19 cellular contexts compared by ENCODE assay signal in the genomic region with DNA sequence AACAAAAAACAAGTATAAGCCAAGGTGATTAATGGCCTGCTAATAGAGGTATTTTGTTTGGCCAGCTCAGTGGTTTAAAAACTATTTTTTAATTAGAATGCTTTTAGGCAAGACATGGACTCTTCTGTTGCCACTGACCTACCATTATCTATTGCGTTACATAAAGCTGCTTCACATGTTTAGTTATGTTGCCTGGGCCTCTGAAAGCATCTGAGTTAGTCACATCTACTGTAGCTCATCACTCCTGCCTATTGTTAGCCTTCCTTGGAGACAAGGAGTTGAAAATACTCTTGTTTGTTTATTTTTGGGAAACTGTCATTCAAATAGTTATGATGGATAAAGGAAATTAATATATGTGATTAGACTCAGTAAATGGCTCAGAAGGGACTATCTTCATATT. TPM values are rescaled to one million over a fixed set of nuclear protein-coding genes. Genes with fewer than 3 reads are reported as not detected.
DNase-seq lines count a peak whose midpoint lies in the region; ATAC-seq and TF ChIP-seq lines count a peak whose summit lies in the region.
"Had no signal": no experiment of that assay in that cellular context is flagged by ENCODE, and none has a peak within 500 bp of the region (broad histone marks: within the 10 kb centered on the region; RNA-seq: fewer than 3 reads in every experiment).

No MANE protein-coding gene starts in this region.

- H2BK5ac ChIP-seq in mesenchymal stem cell (ENCODE audit: low read depth, low read length, poor library complexity, severe bottlenecking): no peak overlapping the region

- H3K27me3 ChIP-seq in ACC112 (ENCODE audit: insufficient read depth, low read length) (no peaks in the 10 kb centered on the region), GM23248 (replicated peaks; ENCODE audit: insufficient read depth) (no peaks in the 10 kb centered on the region), mesenchymal stem cell (ENCODE audit: control insufficient read depth in 1 of 2, insufficient read depth in 1 of 2, low read length in 2 of 2) (no peaks in the 10 kb centered on the region), left lung (no peaks in the 10 kb centered on the region)

- peaks cover 4% of the 10 kb centered on the region for H3K79me1 ChIP-seq in mesenchymal stem cell (replicated peaks; ENCODE audit: low read length, poor library complexity, severe bottlenecking)

- H3K4me2 ChIP-seq in GM23248 (ENCODE audit: unreplicated experiment): no peak overlapping the region
- H3K4me2 ChIP-seq in mesenchymal stem cell (ENCODE audit: low read length, poor library complexity, severe bottlenecking): no peak overlapping the region

- H3K36me3 ChIP-seq in ACC112 (ENCODE audit: insufficient read depth, low read length) (peaks cover 34% of the 10 kb centered on the region), GM23248 (ENCODE audit: low read depth) (peaks cover 57% of the 10 kb centered on the region), mesenchymal stem cell (ENCODE audit: control insufficient read depth in 1 of 2, insufficient read depth in 2 of 2, low read depth in 1 of 2, low read length in 2 of 2) (peaks cover 0 to 45% of the 10 kb centered on the region in 2 experiments), left lung (peaks cover 0 to 33% of the 10 kb centered on the region in 2 donors)

- no peak overlapping the region for H3K18ac ChIP-seq in mesenchymal stem cell (ENCODE audit: low read depth in 1 of 2, low read length in 2 of 2)

- intact Hi-C loops in left lung (cut with DNase I): no loop called here

- peaks cover 58% of the 10 kb centered on the region for H3F3A ChIP-seq in GM23248 (ENCODE audit: insufficient read depth)

- H4K20me1 ChIP-seq in GM23248 (ENCODE audit: insufficient read depth): no peaks in the 10 kb centered on the region; the same call in 1 of the 2 replicates

- H2BK12ac ChIP-seq in mesenchymal stem cell (ENCODE audit: low read length in 2 of 2): no peak overlapping the region

- in situ Hi-C loops in GM23248 (cut with MboI): no loop called here

- H3K9ac ChIP-seq in GM23248: no peak overlapping the region
- no peak overlapping the region for H3K9ac ChIP-seq in mesenchymal stem cell (ENCODE audit: low read length)

- no peaks in the 10 kb centered on the region for H3K9me3 ChIP-seq in GM23248 (ENCODE audit: low read depth)
- H3K9me3 ChIP-seq in mesenchymal stem cell (ENCODE audit: control insufficient read depth, low read length): no peaks in the 10 kb centered on the region
- no peaks in the 10 kb centered on the region for H3K9me3 ChIP-seq in left lung
- H3K9me3 ChIP-seq: Caco-2, HAP-1 had no signal

- 95 to 100% methylated on average over 1 of the region's 1 CpG for WGBS in GM23248 (ENCODE audit: low coverage in 1 of 2, low lambda C conversion rate in 2 of 2, missing lambda C conversion rate in 2 of 2), 2 experiments
- 100% methylated on average over 1 of the region's 1 CpG for WGBS in mesenchymal stem cell

- H3K4me3 ChIP-seq in ACC112 (ENCODE audit: low read depth, low read length) (no peak overlapping the region), GM23248 (no peak overlapping the region), mesenchymal stem cell (ENCODE audit: insufficient read depth in 1 of 2, low read depth in 1 of 2, low read length in 2 of 2) (no peak overlapping the region), foreskin fibroblast (ENCODE audit: low read depth in 1 of 2, low read length in 2 of 2) (no peak overlapping the region), left lung (no peak overlapping the region)
- H3K4me3 ChIP-seq: HAP-1 had no signal

- no peaks in the 10 kb centered on the region for H3K9me2 ChIP-seq in GM23248 (ENCODE audit: insufficient read depth)

- H3K27ac ChIP-seq in ACC112 (ENCODE audit: low read depth, low read length): peak overlapping the region; percentile 35
- peak overlapping the region; percentile 7; the same call in 1 of the 2 replicates for H3K27ac ChIP-seq in GM23248
- no peak overlapping the region for H3K27ac ChIP-seq in mesenchymal stem cell (ENCODE audit: low read length, poor library complexity, severe bottlenecking)
- H3K27ac ChIP-seq in left lung: no peak overlapping the region
- H3K27ac ChIP-seq: C4-2B had no signal

- no peak overlapping the region for H4K91ac ChIP-seq in mesenchymal stem cell (ENCODE audit: low read length)

- H3K79me2 ChIP-seq in ACC112 (ENCODE audit: control insufficient read depth, insufficient read depth, low read length, unreplicated experiment) (peaks cover 9% of the 10 kb centered on the region), GM23248 (ENCODE audit: insufficient read depth) (peaks cover 45% of the 10 kb centered on the region)

- H2AK5ac ChIP-seq in mesenchymal stem cell (ENCODE audit: low read length, severe bottlenecking): no peak overlapping the region

- no peak overlapping the region for H3K4ac ChIP-seq in mesenchymal stem cell (ENCODE audit: low read depth in 1 of 2, low read length in 2 of 2)

- no peak overlapping the region for H2BK15ac ChIP-seq in mesenchymal stem cell (ENCODE audit: low read depth, poor library complexity, severe bottlenecking)

- no peak overlapping the region for H2AFZ ChIP-seq in ACC112 (ENCODE audit: low read length, unreplicated experiment)
- no peak overlapping the region for H2AFZ ChIP-seq in GM23248
- no peak overlapping the region for H2AFZ ChIP-seq in mesenchymal stem cell (ENCODE audit: low read depth, low read length)

- H4K8ac ChIP-seq in mesenchymal stem cell (ENCODE audit: low read length): no peak overlapping the region

- H3K23ac ChIP-seq in mesenchymal stem cell (ENCODE audit: low read length in 2 of 2): no peak overlapping the region

- H3K4me1 ChIP-seq in ACC112 (ENCODE audit: control insufficient read depth, insufficient read depth, low read length, unreplicated experiment) (no peaks in the 10 kb centered on the region), GM23248 (ENCODE audit: insufficient read depth) (no peaks in the 10 kb centered on the region), mesenchymal stem cell (ENCODE audit: control insufficient read depth, insufficient read depth, low read depth, low read length) (no peaks in the 10 kb centered on the region), left lung (no peaks in the 10 kb centered on the region)
- H3K4me1 ChIP-seq: Caco-2, HAP-1 had no signal

- TF ChIP-seq CTCF in foreskin fibroblast (IDR thresholded peaks at IDR 0.05; ENCODE audit: low read depth, low read length) (no peak), left lung (IDR thresholded peaks at IDR 0.05) (no peak)

- DNase-seq in GM23248 (no peak), amniotic epithelial cell (ENCODE audit: low read depth) (peak; percentile 54), mesenchymal stem cell (peak; percentile 15), foreskin fibroblast (no peak), DMS79 treated with DMSO at 0.1 percent for 48 hours (lab: John Stamatoyannopoulos, UW) (no peak), left lung (no peak)
- DNase-seq: AML-193; Caco-2; CD4-positive, alpha-beta T cell; DMS153; DMS79; EL; Karpas-422; KBM-7 had no signal

- ATAC-seq in left lung (no peak), HG02973 (IDR thresholded peaks at IDR 0.05; ENCODE audit: unreplicated experiment) (no peak)

- H3K14ac ChIP-seq in mesenchymal stem cell (ENCODE audit: low read length in 2 of 2): no peak overlapping the region

- H2BK120ac ChIP-seq in mesenchymal stem cell (ENCODE audit: low read depth, low read length): no peak overlapping the region

RNA-seq across cellular contexts. Expression of a gene that starts 14.3 kb away (rescaled TPM):
- total RNA-seq in GM23248 (2014; rRNA removed; shearing (Covaris generic)): 125 and 133 TPM in 2 replicates
- 147 and 151 TPM in 2 replicates for polyA plus RNA-seq in GM23248 (2016; fragmentation: Nextera tagmentation; extraction: Ambion mirVana)
- polyA plus RNA-seq in mesenchymal stem cell (2013, experiment 1 of 2): 15.9 TPM
- polyA plus RNA-seq in mesenchymal stem cell (2013, experiment 2 of 2): 16.1 TPM
- total RNA-seq in left lung: 10 to 100 TPM; 29.8 to 45.6 TPM

RNA-seq across cellular contexts. Expression of a gene that starts 26.7 kb away (rescaled TPM):
- total RNA-seq in GM23248 (2014; rRNA removed; shearing (Covaris generic)): 0.32 and 0.51 TPM in 2 replicates
- 0.68 and 0.75 TPM in 2 replicates for polyA plus RNA-seq in GM23248 (2016; fragmentation: Nextera tagmentation; extraction: Ambion mirVana)
- polyA plus RNA-seq in mesenchymal stem cell (2013, experiment 1 of 2): 0.01 TPM
- not detected for polyA plus RNA-seq in mesenchymal stem cell (2013, experiment 2 of 2)
- total RNA-seq in left lung: 1 to 10 TPM; 1.2 to 2.2 TPM
- total RNA-seq: CD4-positive, alpha-beta T cell; G401 had no signal

RNA-seq across cellular contexts. Expression of a gene that starts 40.2 kb away (rescaled TPM):
- 59.1 and 69.9 TPM in 2 replicates for total RNA-seq in GM23248 (2014; rRNA removed; shearing (Covaris generic))
- polyA plus RNA-seq in GM23248 (2016; fragmentation: Nextera tagmentation; extraction: Ambion mirVana): 48.4 and 52.2 TPM in 2 replicates
- polyA plus RNA-seq in mesenchymal stem cell (2013, experiment 1 of 2): 77.5 TPM
- polyA plus RNA-seq in mesenchymal stem cell (2013, experiment 2 of 2): 71.5 TPM
- 10 to 100 TPM; 95.4 to 97.4 TPM for total RNA-seq in left lung

Comparison
In these comparisons a context has a peak if more than half of its experiments do, and no peak if none do; other contexts are left out.
1. H3K27ac ChIP-seq: peak in ACC112 (single experiment) and GM23248 (single experiment); none in mesenchymal stem cell (single experiment) and left lung (0 of 2).
2. DNase-seq: peak in amniotic epithelial cell (single experiment) and mesenchymal stem cell (single experiment); none in GM23248 (single experiment), foreskin fibroblast (0 of 2), DMS79 treated with DMSO at 0.1 percent for 48 hours (single experiment) and left lung (0 of 2).